1 cellular context compared by ENCODE assay signal in genomic region chr5:79535477-79536192, GRCh38.
A peak's percentile ranks its signal among the peaks of the same experiment; 100 is the strongest.
TF ChIP-seq lines count a peak whose summit lies in the region.

No MANE protein-coding gene starts in this region.

TF ChIP-seq in HepG2, 621 proteins besides CTCF, POLR2A, EP300 and RAD21 (continued from another document and continues in another):
- TF ChIP-seq, protein P1, sequence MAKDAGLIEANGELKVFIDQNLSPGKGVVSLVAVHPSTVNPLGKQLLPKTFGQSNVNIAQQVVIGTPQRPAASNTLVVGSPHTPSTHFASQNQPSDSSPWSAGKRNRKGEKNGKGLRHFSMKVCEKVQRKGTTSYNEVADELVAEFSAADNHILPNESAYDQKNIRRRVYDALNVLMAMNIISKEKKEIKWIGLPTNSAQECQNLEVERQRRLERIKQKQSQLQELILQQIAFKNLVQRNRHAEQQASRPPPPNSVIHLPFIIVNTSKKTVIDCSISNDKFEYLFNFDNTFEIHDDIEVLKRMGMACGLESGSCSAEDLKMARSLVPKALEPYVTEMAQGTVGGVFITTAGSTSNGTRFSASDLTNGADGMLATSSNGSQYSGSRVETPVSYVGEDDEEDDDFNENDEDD (CRISPR knock-in tag; IDR thresholded peaks at IDR 0.05; ENCODE audit: borderline replicate concordance), result no peak
- TF ChIP-seq ZSCAN12 (CRISPR knock-in tag; IDR thresholded peaks at IDR 0.05), result no peak
- no peak for TF ChIP-seq ZNF563 (CRISPR knock-in tag; IDR thresholded peaks at IDR 0.05)
- peak; percentile 79 for TF ChIP-seq TEAD3 (CRISPR knock-in tag; optimal IDR thresholded peaks at IDR 0.05; ENCODE audit: borderline replicate concordance)
- TF ChIP-seq SMARCE1 (IDR thresholded peaks at IDR 0.05; ENCODE audit: borderline replicate concordance), result no peak
- TF ChIP-seq, protein P2, sequence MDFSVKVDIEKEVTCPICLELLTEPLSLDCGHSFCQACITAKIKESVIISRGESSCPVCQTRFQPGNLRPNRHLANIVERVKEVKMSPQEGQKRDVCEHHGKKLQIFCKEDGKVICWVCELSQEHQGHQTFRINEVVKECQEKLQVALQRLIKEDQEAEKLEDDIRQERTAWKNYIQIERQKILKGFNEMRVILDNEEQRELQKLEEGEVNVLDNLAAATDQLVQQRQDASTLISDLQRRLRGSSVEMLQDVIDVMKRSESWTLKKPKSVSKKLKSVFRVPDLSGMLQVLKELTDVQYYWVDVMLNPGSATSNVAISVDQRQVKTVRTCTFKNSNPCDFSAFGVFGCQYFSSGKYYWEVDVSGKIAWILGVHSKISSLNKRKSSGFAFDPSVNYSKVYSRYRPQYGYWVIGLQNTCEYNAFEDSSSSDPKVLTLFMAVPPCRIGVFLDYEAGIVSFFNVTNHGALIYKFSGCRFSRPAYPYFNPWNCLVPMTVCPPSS (IDR thresholded peaks at IDR 0.05), result no peak
- TF ChIP-seq ZNF768 (CRISPR knock-in tag; IDR thresholded peaks at IDR 0.05), result no peak
- TF ChIP-seq, protein P3, sequence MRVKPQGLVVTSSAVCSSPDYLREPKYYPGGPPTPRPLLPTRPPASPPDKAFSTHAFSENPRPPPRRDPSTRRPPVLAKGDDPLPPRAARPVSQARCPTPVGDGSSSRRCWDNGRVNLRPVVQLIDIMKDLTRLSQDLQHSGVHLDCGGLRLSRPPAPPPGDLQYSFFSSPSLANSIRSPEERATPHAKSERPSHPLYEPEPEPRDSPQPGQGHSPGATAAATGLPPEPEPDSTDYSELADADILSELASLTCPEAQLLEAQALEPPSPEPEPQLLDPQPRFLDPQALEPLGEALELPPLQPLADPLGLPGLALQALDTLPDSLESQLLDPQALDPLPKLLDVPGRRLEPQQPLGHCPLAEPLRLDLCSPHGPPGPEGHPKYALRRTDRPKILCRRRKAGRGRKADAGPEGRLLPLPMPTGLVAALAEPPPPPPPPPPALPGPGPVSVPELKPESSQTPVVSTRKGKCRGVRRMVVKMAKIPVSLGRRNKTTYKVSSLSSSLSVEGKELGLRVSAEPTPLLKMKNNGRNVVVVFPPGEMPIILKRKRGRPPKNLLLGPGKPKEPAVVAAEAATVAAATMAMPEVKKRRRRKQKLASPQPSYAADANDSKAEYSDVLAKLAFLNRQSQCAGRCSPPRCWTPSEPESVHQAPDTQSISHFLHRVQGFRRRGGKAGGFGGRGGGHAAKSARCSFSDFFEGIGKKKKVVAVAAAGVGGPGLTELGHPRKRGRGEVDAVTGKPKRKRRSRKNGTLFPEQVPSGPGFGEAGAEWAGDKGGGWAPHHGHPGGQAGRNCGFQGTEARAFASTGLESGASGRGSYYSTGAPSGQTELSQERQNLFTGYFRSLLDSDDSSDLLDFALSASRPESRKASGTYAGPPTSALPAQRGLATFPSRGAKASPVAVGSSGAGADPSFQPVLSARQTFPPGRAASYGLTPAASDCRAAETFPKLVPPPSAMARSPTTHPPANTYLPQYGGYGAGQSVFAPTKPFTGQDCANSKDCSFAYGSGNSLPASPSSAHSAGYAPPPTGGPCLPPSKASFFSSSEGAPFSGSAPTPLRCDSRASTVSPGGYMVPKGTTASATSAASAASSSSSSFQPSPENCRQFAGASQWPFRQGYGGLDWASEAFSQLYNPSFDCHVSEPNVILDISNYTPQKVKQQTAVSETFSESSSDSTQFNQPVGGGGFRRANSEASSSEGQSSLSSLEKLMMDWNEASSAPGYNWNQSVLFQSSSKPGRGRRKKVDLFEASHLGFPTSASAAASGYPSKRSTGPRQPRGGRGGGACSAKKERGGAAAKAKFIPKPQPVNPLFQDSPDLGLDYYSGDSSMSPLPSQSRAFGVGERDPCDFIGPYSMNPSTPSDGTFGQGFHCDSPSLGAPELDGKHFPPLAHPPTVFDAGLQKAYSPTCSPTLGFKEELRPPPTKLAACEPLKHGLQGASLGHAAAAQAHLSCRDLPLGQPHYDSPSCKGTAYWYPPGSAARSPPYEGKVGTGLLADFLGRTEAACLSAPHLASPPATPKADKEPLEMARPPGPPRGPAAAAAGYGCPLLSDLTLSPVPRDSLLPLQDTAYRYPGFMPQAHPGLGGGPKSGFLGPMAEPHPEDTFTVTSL (CRISPR knock-in tag; IDR thresholded peaks at IDR 0.05; ENCODE audit: borderline replicate concordance), result peak; percentile 88; the same call in 1 of the 2 replicates
- TF ChIP-seq ZNF746 (CRISPR knock-in tag; IDR thresholded peaks at IDR 0.05), result no peak
- TF ChIP-seq POGZ (CRISPR knock-in tag; IDR thresholded peaks at IDR 0.05), result peak; percentile 83
- TF ChIP-seq PLRG1 (conservative IDR thresholded peaks at IDR 0.05), result no peak
- TF ChIP-seq ZNF570 (CRISPR knock-in tag; IDR thresholded peaks at IDR 0.05; ENCODE audit: borderline replicate concordance), result no peak
- no peak for TF ChIP-seq IRX3 (CRISPR knock-in tag; IDR thresholded peaks at IDR 0.05; ENCODE audit: borderline replicate concordance, low read depth)
- TF ChIP-seq ATM (IDR thresholded peaks at IDR 0.05; ENCODE audit: borderline replicate concordance), result no peak
- TF ChIP-seq LRRFIP1 (CRISPR knock-in tag; conservative IDR thresholded peaks at IDR 0.05), result no peak
- TF ChIP-seq ZSCAN22 (CRISPR knock-in tag; IDR thresholded peaks at IDR 0.05), result no peak
- peak; percentile 50; the same call in 1 of the 2 replicates for TF ChIP-seq JUN (CRISPR knock-in tag; IDR thresholded peaks at IDR 0.05)
- TF ChIP-seq CBFB (CRISPR knock-in tag; IDR thresholded peaks at IDR 0.05), result no peak
- peak; percentile 39; the same call in 1 of the 2 replicates for TF ChIP-seq KDM3A (CRISPR knock-in tag; IDR thresholded peaks at IDR 0.05; ENCODE audit: low read depth)
- TF ChIP-seq POLR2G (IDR thresholded peaks at IDR 0.05; ENCODE audit: low read depth, low read length), result no peak
- TF ChIP-seq KLF12 (CRISPR knock-in tag; IDR thresholded peaks at IDR 0.05; ENCODE audit: borderline replicate concordance), result no peak
- TF ChIP-seq, protein P4, sequence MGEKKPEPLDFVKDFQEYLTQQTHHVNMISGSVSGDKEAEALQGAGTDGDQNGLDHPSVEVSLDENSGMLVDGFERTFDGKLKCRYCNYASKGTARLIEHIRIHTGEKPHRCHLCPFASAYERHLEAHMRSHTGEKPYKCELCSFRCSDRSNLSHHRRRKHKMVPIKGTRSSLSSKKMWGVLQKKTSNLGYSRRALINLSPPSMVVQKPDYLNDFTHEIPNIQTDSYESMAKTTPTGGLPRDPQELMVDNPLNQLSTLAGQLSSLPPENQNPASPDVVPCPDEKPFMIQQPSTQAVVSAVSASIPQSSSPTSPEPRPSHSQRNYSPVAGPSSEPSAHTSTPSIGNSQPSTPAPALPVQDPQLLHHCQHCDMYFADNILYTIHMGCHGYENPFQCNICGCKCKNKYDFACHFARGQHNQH (CRISPR knock-in tag; IDR thresholded peaks at IDR 0.05), result 0 out of 2 replicates have a peak, but pooled peaks have one; percentile 49
- TF ChIP-seq MBNL3 (CRISPR knock-in tag; conservative IDR thresholded peaks at IDR 0.05), result no peak
- TF ChIP-seq ZNF788 (CRISPR knock-in tag; IDR thresholded peaks at IDR 0.05; ENCODE audit: borderline replicate concordance), result no peak
- TF ChIP-seq PHF21A (CRISPR knock-in tag; IDR thresholded peaks at IDR 0.05), result no peak; the same call in 1 of the 2 replicates
- TF ChIP-seq ZNF256 (CRISPR knock-in tag; conservative IDR thresholded peaks at IDR 0.05), result no peak
- TF ChIP-seq ARHGAP35 (CRISPR knock-in tag; IDR thresholded peaks at IDR 0.05; ENCODE audit: borderline replicate concordance), result no peak
- no peak for TF ChIP-seq RBM39 (IDR thresholded peaks at IDR 0.05; ENCODE audit: low read depth, low read length, poor library complexity, severe bottlenecking)
- TF ChIP-seq AHR (CRISPR knock-in tag; IDR thresholded peaks at IDR 0.05), result no peak
- no peak for TF ChIP-seq MXD1 (CRISPR knock-in tag; IDR thresholded peaks at IDR 0.05)
- no peak for TF ChIP-seq TRIM24 (CRISPR knock-in tag; IDR thresholded peaks at IDR 0.05)
- TF ChIP-seq TGIF2 (CRISPR knock-in tag; IDR thresholded peaks at IDR 0.05), result no peak
- no peak for TF ChIP-seq ZNF160 (CRISPR knock-in tag; IDR thresholded peaks at IDR 0.05)
- TF ChIP-seq ZNF282 (IDR thresholded peaks at IDR 0.05; ENCODE audit: partially characterized antibody), result no peak
- TF ChIP-seq IRF2 (CRISPR knock-in tag; IDR thresholded peaks at IDR 0.05), result peak; percentile 22; the same call in 1 of the 2 replicates
- TF ChIP-seq ZBTB8A (CRISPR knock-in tag; IDR thresholded peaks at IDR 0.05; ENCODE audit: borderline replicate concordance, low read depth), result no peak
- TF ChIP-seq ZNF441 (CRISPR knock-in tag; IDR thresholded peaks at IDR 0.05; ENCODE audit: borderline replicate concordance), result no peak
- TF ChIP-seq, protein P5, sequence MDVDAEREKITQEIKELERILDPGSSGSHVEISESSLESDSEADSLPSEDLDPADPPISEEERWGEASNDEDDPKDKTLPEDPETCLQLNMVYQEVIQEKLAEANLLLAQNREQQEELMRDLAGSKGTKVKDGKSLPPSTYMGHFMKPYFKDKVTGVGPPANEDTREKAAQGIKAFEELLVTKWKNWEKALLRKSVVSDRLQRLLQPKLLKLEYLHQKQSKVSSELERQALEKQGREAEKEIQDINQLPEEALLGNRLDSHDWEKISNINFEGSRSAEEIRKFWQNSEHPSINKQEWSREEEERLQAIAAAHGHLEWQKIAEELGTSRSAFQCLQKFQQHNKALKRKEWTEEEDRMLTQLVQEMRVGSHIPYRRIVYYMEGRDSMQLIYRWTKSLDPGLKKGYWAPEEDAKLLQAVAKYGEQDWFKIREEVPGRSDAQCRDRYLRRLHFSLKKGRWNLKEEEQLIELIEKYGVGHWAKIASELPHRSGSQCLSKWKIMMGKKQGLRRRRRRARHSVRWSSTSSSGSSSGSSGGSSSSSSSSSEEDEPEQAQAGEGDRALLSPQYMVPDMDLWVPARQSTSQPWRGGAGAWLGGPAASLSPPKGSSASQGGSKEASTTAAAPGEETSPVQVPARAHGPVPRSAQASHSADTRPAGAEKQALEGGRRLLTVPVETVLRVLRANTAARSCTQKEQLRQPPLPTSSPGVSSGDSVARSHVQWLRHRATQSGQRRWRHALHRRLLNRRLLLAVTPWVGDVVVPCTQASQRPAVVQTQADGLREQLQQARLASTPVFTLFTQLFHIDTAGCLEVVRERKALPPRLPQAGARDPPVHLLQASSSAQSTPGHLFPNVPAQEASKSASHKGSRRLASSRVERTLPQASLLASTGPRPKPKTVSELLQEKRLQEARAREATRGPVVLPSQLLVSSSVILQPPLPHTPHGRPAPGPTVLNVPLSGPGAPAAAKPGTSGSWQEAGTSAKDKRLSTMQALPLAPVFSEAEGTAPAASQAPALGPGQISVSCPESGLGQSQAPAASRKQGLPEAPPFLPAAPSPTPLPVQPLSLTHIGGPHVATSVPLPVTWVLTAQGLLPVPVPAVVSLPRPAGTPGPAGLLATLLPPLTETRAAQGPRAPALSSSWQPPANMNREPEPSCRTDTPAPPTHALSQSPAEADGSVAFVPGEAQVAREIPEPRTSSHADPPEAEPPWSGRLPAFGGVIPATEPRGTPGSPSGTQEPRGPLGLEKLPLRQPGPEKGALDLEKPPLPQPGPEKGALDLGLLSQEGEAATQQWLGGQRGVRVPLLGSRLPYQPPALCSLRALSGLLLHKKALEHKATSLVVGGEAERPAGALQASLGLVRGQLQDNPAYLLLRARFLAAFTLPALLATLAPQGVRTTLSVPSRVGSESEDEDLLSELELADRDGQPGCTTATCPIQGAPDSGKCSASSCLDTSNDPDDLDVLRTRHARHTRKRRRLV (CRISPR knock-in tag; IDR thresholded peaks at IDR 0.05), result no peak
- no peak for TF ChIP-seq KDM4B (CRISPR knock-in tag; IDR thresholded peaks at IDR 0.05)
- no peak for TF ChIP-seq ZNF280D (CRISPR knock-in tag; IDR thresholded peaks at IDR 0.05)
- TF ChIP-seq ZNF83 (CRISPR knock-in tag; IDR thresholded peaks at IDR 0.05; ENCODE audit: borderline replicate concordance), result no peak
- TF ChIP-seq, protein P6, sequence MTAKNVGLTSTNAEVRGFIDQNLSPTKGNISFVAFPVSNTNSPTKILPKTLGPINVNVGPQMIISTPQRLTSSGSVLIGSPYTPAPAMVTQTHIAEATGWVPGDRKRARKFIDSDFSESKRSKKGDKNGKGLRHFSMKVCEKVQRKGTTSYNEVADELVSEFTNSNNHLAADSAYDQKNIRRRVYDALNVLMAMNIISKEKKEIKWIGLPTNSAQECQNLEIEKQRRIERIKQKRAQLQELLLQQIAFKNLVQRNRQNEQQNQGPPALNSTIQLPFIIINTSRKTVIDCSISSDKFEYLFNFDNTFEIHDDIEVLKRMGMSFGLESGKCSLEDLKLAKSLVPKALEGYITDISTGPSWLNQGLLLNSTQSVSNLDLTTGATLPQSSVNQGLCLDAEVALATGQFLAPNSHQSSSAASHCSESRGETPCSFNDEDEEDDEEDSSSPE (CRISPR knock-in tag; IDR thresholded peaks at IDR 0.05), result 0 out of 2 replicates have a peak, but pooled peaks have one; percentile 27
